ENCODE assay signal across 9 cellular contexts in genomic region chr20:19855426-19855825, GRCh38.
"Had no signal": no experiment of that assay in that cellular context is flagged by ENCODE, and none has a peak within 500 bp of the region (broad histone marks: within the 10 kb centered on the region; RNA-seq: fewer than 3 reads in every experiment).

No MANE protein-coding gene starts in this region.

- H3K9ac ChIP-seq: GM23248 had no signal

- H3K36me3 ChIP-seq: HAP-1 had no signal

- H2AFZ ChIP-seq: GM23248 had no signal

- H3K4me3 ChIP-seq: GM23248, HAP-1, K562 had no signal

- H3K27ac Mint-ChIP-seq: HFFc6 had no signal

- H3K9me3 Mint-ChIP-seq: HFFc6 had no signal

- H3K4me3 Mint-ChIP-seq: HFFc6 had no signal

- H3K27ac ChIP-seq: GM23248 had no signal

- DNase-seq: GM23248, GOT3, H7, HFFc6, KG1 had no signal

- FAIRE-seq: HepG2, K562 had no signal

- ATAC-seq: HCT116, HepG2, K562 had no signal

- H3K4me1 ChIP-seq: HAP-1 had no signal

- H3K9me3 ChIP-seq: HAP-1 had no signal
